In genomic region chr4:146582864-146583263, GRCh38 we compare ENCODE assay signal across 16 cellular contexts. TPM values are rescaled to one million over a fixed set of nuclear protein-coding genes. Genes with fewer than 3 reads are reported as not detected.
DNase-seq lines count a peak whose midpoint lies in the region; ATAC-seq and TF ChIP-seq lines count a peak whose summit lies in the region.
"Had no signal": no experiment of that assay in that cellular context is flagged by ENCODE, and none has a peak within 500 bp of the region (broad histone marks: within the 10 kb centered on the region; RNA-seq: fewer than 3 reads in every experiment).

No MANE protein-coding gene starts in this region.

- intact Hi-C loops in sciatic nerve (cut with DNase I), result no loop called here

- ATAC-seq in DND-41 (ENCODE audit: insufficient read depth, low read depth) (no peak), HG03521 (IDR thresholded peaks at IDR 0.05; ENCODE audit: unreplicated experiment) (no peak), sciatic nerve (no peak)

- no peak overlapping the region for H3K27ac ChIP-seq in DND-41 (ENCODE audit: low read length)
- H3K27ac ChIP-seq: coronary artery, SJCRH30, thyroid gland had no signal

- no peaks in the 10 kb centered on the region for H3K4me1 ChIP-seq in DND-41 (ENCODE audit: insufficient read depth, low read length)
- H3K4me1 ChIP-seq: thyroid gland had no signal

- no peaks in the 10 kb centered on the region for H3K9me3 ChIP-seq in DND-41 (ENCODE audit: insufficient read depth, low read length, severe bottlenecking)
- H3K9me3 ChIP-seq: SJCRH30, thyroid gland had no signal

- H3K4me3 ChIP-seq in DND-41 (ENCODE audit: low read depth in 1 of 2, low read length in 2 of 2) (no peak overlapping the region), fibroblast of mammary gland (ENCODE audit: control insufficient read depth, low read depth, low read length) (no peak overlapping the region)
- H3K4me3 ChIP-seq: coronary artery, SJCRH30, thyroid gland had no signal

- DNase-seq in DND-41 (no peak), HT-29 (ENCODE audit: low spot score) (peak; percentile 1), OCI-M1 (lab: John Stamatoyannopoulos, UW) (peak; percentile 65), fibroblast of mammary gland (ENCODE audit: low read depth) (peak; percentile 11), mesenteric fat pad (ENCODE audit: low spot score) (no peak), sciatic nerve (ENCODE audit: low spot score) (no peak), NCI-H2227 treated with DMSO at 0.1 percent for 48 hours (lab: John Stamatoyannopoulos, UW) (no peak)
- DNase-seq: activated CD4-positive, CD25-positive, alpha-beta regulatory T cell treated with anti-CD3 and anti-CD28 coated beads, Interleukin-2, amount 50 U/mL, for 72 hours; CD4-positive, alpha-beta T cell; islet precursor cell; posterior cingulate gyrus; thyroid gland had no signal

- TF ChIP-seq CTCF in DND-41 (IDR thresholded peaks at IDR 0.05; ENCODE audit: borderline replicate concordance, extremely low read depth, low read length, poor library complexity, severe bottlenecking) (peak; percentile 6), fibroblast of mammary gland (conservative IDR thresholded peaks at IDR 0.05; ENCODE audit: control insufficient read depth, insufficient read depth, low read depth, low read length) (no peak)

- no peaks in the 10 kb centered on the region for H3K79me2 ChIP-seq in DND-41 (ENCODE audit: insufficient read depth, low read length)

- no peak overlapping the region for H3K4me2 ChIP-seq in DND-41 (ENCODE audit: insufficient read depth, low read length)

- no peak overlapping the region for H2AFZ ChIP-seq in DND-41 (ENCODE audit: low read depth, low read length)

- H3K27me3 ChIP-seq in DND-41 (ENCODE audit: insufficient read depth, low read length, poor library complexity), result no peaks in the 10 kb centered on the region
- H3K27me3 ChIP-seq: SJCRH30, thyroid gland had no signal

- H3K36me3 ChIP-seq in DND-41 (ENCODE audit: insufficient read depth, low read length), result no peaks in the 10 kb centered on the region
- H3K36me3 ChIP-seq: SJCRH30, thyroid gland had no signal

- H3K9ac ChIP-seq in DND-41 (ENCODE audit: low read depth, low read length), result no peak overlapping the region

- H4K20me1 ChIP-seq in DND-41 (ENCODE audit: insufficient read depth, low read length), result no peaks in the 10 kb centered on the region

RNA-seq across cellular contexts. Expression of gene POU4F2, which starts 55.8 kb away (rescaled TPM):
- not detected in 2 replicates for total RNA-seq in HT-29 (2014; rRNA removed; shearing (Covaris generic))
- total RNA-seq in mesenteric fat pad (not detected), sciatic nerve (not detected)
- total RNA-seq: CD4-positive, alpha-beta T cell; mononuclear cell; thyroid gland had no signal

Comparison
In these comparisons a context has a peak if more than half of its experiments do, and no peak if none do; other contexts are left out.
1. DNase-seq: peak in HT-29 (single experiment), OCI-M1 (single experiment) and fibroblast of mammary gland (single experiment); none in DND-41 (single experiment), mesenteric fat pad (single experiment), sciatic nerve (single experiment) and NCI-H2227 treated with DMSO at 0.1 percent for 48 hours (single experiment).